ENCODE assay signal across 8 cellular contexts in genomic region chr19:40750285-40751064, GRCh38. TPM values are rescaled to one million over a fixed set of nuclear protein-coding genes. Genes with fewer than 3 reads are reported as not detected.
DNase-seq lines count a peak whose midpoint lies in the region; ATAC-seq and TF ChIP-seq lines count a peak whose summit lies in the region.

Gene ACTMAP (minus strand): TSS chr19:40750477. CDS start chr19:40749803, 674 bp downstream.

- H3K27me3 ChIP-seq in GM06990 (replicated peaks; ENCODE audit: control insufficient read depth, insufficient read depth, low read length) (no peaks in the 10 kb centered on the region), testis (no peaks in the 10 kb centered on the region)

- peak; percentile 100 for DNase-seq in GM06990 (ENCODE audit: extremely low read depth, insufficient read length)
- peak; percentile 99 for DNase-seq in NCI-H1092 (lab: John Stamatoyannopoulos, UW)
- DNase-seq in activated naive CD4-positive, alpha-beta T cell treated with anti-CD3 and anti-CD28 coated beads, Interleukin-2, amount 50 U/mL, for 72 hours (ENCODE audit: low spot score in 2 of 2), result peak; percentile 98 to 100
- peak; percentile 98 for DNase-seq in glomerular endothelial cell (ENCODE audit: extremely low read depth, low read depth, low spot score)
- DNase-seq in occipital lobe (lab: John Stamatoyannopoulos, UW), result peak; percentile 100
- DNase-seq in testis, result peak; percentile 100

- peaks cover 37 to 40% of the 10 kb centered on the region in 2 donors for H3K36me3 Mint-ChIP-seq in activated naive CD4-positive, alpha-beta T cell treated with anti-CD3 and anti-CD28 coated beads, Interleukin-2, amount 50 U/mL, for 72 hours

- peak within 1 kb of the TSS; percentile 95 for H3K4me3 ChIP-seq in GM06990 (replicated peaks; ENCODE audit: low read depth, low read length)
- H3K4me3 ChIP-seq in testis, result peak within 1 kb of the TSS; percentile 67 to 89

- ATAC-seq in HG02588 (IDR thresholded peaks at IDR 0.05; ENCODE audit: unreplicated experiment), result peak; percentile 83
- ATAC-seq in SK-N-SH treated with all-trans-retinoic acid at 6 μM for 48 hours, result peak; percentile 94
- ATAC-seq in activated naive CD4-positive, alpha-beta T cell treated with anti-CD3 and anti-CD28 coated beads, Interleukin-2, amount 50 U/mL, for 72 hours, result peak; percentile 88 to 90

- H3K4me1 ChIP-seq in testis, result peaks cover 22% of the 10 kb centered on the region

- H3K36me3 ChIP-seq in GM06990 (ENCODE audit: control insufficient read depth, insufficient read depth, low read length), result peaks cover 3% of the 10 kb centered on the region
- H3K36me3 ChIP-seq in testis (ENCODE audit: low read depth, missing control alignments), result no peaks in the 10 kb centered on the region

- 0% methylated on average over 44 to 52 of the region's 52 CpGs for whole genome bisulfite sequencing in testis, 2 donors

- TF ChIP-seq POLR2A in testis (IDR thresholded peaks at IDR 0.05), result no peak

- peak within 1 kb of the TSS; percentile 90 to 97 for H3K27ac ChIP-seq in testis

- peak within 1 kb of the TSS; percentile 96 to 100 for H3K27ac Mint-ChIP-seq in activated naive CD4-positive, alpha-beta T cell treated with anti-CD3 and anti-CD28 coated beads, Interleukin-2, amount 50 U/mL, for 72 hours

- no peak for TF ChIP-seq CTCF in GM06990 (IDR thresholded peaks at IDR 0.05; ENCODE audit: insufficient read depth, low read length, poor library complexity, severe bottlenecking)
- no peak for TF ChIP-seq CTCF in testis (IDR thresholded peaks at IDR 0.05)

- no peaks in the 10 kb centered on the region for H3K9me3 Mint-ChIP-seq in activated naive CD4-positive, alpha-beta T cell treated with anti-CD3 and anti-CD28 coated beads, Interleukin-2, amount 50 U/mL, for 72 hours

- intact Hi-C loops in testis (cut with DNase I; ENCODE audit: low total_unique reads), result no loop called here

- no peaks in the 10 kb centered on the region for H3K9me3 ChIP-seq in testis

TF ChIP-seq in SK-N-SH treated with all-trans-retinoic acid at 6 μM for 48 hours, 23 proteins besides CTCF, POLR2A, EP300 and RAD21 (continues in another document):
- TF ChIP-seq ZFP30 (CRISPR knock-in tag; IDR thresholded peaks at IDR 0.05) (no peak), BACH2 (CRISPR knock-in tag; IDR thresholded peaks at IDR 0.05; ENCODE audit: borderline replicate concordance) (no peak), CSDC2 (CRISPR knock-in tag; IDR thresholded peaks at IDR 0.05) (no peak), PPARA (CRISPR knock-in tag; IDR thresholded peaks at IDR 0.05; ENCODE audit: borderline replicate concordance) (no peak), ZNF8 (CRISPR knock-in tag; IDR thresholded peaks at IDR 0.05) (no peak), OSR1 (CRISPR knock-in tag; IDR thresholded peaks at IDR 0.05) (no peak), ZFP3 (CRISPR knock-in tag; IDR thresholded peaks at IDR 0.05) (peak; percentile 19; the same call in 1 of the 2 replicates), ZNF565 (CRISPR knock-in tag; conservative IDR thresholded peaks at IDR 0.05; ENCODE audit: low read depth) (no peak), ZC3H10 (CRISPR knock-in tag; IDR thresholded peaks at IDR 0.05) (no peak), RARB (CRISPR knock-in tag; IDR thresholded peaks at IDR 0.05) (no peak), GLIS3 (CRISPR knock-in tag; IDR thresholded peaks at IDR 0.05) (no peak), ARNTL (CRISPR knock-in tag; IDR thresholded peaks at IDR 0.05; ENCODE audit: borderline replicate concordance, low read depth) (peak; percentile 50; the same call in 1 of the 2 replicates), ISL1 (CRISPR knock-in tag; IDR thresholded peaks at IDR 0.05) (no peak), ESRRG (CRISPR knock-in tag; IDR thresholded peaks at IDR 0.05) (no peak), SNAI2 (CRISPR knock-in tag; IDR thresholded peaks at IDR 0.05) (0 out of 2 replicates have a peak, but pooled peaks have one; percentile 14), TOX (CRISPR knock-in tag; IDR thresholded peaks at IDR 0.05; ENCODE audit: borderline replicate concordance) (no peak), ZNF70 (CRISPR knock-in tag; IDR thresholded peaks at IDR 0.05) (no peak)
- TF ChIP-seq, protein P1, sequence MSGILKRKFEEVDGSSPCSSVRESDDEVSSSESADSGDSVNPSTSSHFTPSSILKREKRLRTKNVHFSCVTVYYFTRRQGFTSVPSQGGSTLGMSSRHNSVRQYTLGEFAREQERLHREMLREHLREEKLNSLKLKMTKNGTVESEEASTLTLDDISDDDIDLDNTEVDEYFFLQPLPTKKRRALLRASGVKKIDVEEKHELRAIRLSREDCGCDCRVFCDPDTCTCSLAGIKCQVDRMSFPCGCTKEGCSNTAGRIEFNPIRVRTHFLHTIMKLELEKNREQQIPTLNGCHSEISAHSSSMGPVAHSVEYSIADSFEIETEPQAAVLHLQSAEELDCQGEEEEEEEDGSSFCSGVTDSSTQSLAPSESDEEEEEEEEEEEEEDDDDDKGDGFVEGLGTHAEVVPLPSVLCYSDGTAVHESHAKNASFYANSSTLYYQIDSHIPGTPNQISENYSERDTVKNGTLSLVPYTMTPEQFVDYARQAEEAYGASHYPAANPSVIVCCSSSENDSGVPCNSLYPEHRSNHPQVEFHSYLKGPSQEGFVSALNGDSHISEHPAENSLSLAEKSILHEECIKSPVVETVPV (CRISPR knock-in tag; IDR thresholded peaks at IDR 0.05), result no peak
- TF ChIP-seq, protein P2, sequence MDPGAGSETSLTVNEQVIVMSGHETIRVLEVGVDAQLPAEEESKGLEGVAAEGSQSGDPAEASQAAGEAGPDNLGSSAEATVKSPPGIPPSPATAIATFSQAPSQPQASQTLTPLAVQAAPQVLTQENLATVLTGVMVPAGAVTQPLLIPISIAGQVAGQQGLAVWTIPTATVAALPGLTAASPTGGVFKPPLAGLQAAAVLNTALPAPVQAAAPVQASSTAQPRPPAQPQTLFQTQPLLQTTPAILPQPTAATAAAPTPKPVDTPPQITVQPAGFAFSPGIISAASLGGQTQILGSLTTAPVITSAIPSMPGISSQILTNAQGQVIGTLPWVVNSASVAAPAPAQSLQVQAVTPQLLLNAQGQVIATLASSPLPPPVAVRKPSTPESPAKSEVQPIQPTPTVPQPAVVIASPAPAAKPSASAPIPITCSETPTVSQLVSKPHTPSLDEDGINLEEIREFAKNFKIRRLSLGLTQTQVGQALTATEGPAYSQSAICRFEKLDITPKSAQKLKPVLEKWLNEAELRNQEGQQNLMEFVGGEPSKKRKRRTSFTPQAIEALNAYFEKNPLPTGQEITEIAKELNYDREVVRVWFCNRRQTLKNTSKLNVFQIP (CRISPR knock-in tag; IDR thresholded peaks at IDR 0.05; ENCODE audit: borderline replicate concordance, low read depth), result no peak
- TF ChIP-seq, protein P3, sequence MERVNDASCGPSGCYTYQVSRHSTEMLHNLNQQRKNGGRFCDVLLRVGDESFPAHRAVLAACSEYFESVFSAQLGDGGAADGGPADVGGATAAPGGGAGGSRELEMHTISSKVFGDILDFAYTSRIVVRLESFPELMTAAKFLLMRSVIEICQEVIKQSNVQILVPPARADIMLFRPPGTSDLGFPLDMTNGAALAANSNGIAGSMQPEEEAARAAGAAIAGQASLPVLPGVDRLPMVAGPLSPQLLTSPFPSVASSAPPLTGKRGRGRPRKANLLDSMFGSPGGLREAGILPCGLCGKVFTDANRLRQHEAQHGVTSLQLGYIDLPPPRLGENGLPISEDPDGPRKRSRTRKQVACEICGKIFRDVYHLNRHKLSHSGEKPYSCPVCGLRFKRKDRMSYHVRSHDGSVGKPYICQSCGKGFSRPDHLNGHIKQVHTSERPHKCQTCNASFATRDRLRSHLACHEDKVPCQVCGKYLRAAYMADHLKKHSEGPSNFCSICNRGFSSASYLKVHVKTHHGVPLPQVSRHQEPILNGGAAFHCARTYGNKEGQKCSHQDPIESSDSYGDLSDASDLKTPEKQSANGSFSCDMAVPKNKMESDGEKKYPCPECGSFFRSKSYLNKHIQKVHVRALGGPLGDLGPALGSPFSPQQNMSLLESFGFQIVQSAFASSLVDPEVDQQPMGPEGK (CRISPR knock-in tag; IDR thresholded peaks at IDR 0.05; ENCODE audit: borderline replicate concordance), result peak; percentile 10; the same call in 1 of the 2 replicates
- TF ChIP-seq, protein P4, sequence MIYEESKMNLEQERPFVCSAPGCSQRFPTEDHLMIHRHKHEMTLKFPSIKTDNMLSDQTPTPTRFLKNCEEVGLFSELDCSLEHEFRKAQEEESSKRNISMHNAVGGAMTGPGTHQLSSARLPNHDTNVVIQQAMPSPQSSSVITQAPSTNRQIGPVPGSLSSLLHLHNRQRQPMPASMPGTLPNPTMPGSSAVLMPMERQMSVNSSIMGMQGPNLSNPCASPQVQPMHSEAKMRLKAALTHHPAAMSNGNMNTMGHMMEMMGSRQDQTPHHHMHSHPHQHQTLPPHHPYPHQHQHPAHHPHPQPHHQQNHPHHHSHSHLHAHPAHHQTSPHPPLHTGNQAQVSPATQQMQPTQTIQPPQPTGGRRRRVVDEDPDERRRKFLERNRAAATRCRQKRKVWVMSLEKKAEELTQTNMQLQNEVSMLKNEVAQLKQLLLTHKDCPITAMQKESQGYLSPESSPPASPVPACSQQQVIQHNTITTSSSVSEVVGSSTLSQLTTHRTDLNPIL (CRISPR knock-in tag; IDR thresholded peaks at IDR 0.05; ENCODE audit: low read depth), result no peak

RNA-seq across cellular contexts. Expression of gene ACTMAP, which starts in this region (rescaled TPM):
- total RNA-seq in activated naive CD4-positive, alpha-beta T cell treated with anti-CD3 and anti-CD28 coated beads, Interleukin-2, amount 50 U/mL, for 72 hours, result 10 to 100 TPM; 21.4 to 23.2 TPM
- total RNA-seq in glomerular endothelial cell (5.7 and 6.7 TPM in 2 replicates), occipital lobe (0.31 TPM), testis (10 to 100 TPM; 17.7 to 21.5 TPM)
- 14.8 TPM for polyA plus RNA-seq in testis (ENCODE audit: insufficient read depth, low read depth, low replicate concordance)

Comparison
In these comparisons a context has a peak if more than half of its experiments do, and no peak if none do; other contexts are left out.
1. Peak in every context shown above with its lines: DNase-seq, ATAC-seq, H3K4me3 ChIP-seq and H3K27ac ChIP-seq.
2. Peak in DNase-seq in occipital lobe; RNA of the gene not detected or under 1 TPM.